15 cellular contexts compared by ENCODE assay signal in the genomic region with DNA sequence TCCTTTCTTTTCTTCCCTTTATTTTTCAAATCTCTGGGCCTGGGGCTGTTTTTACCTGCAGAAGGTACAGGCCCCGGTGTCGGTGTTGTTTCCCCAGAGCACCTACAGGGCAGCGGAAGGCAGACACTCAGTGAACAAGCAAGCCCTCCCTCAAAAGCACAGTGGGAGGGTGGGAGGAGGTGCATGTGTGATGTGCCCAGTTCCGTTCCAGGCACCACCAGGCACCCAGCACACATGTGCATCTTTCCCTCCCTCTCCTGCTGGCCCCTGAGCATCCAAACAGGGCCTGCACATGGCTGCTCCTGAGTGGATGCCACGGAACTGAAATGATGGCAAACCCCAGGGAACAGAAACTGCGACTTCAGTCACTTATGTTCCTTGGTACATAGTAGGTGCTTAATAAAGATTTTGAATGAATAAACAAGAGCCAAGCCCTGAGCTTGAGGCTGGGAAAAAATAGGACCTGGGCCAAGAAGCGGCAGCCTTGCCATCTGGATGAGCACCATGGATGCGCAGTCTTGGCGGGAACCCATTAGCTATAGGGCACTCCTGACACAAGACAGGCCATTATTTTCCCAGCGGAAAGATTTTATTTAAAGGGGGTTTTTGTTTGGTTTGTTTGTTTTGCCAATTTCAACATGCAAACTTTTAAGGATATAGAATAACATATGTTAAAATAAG. TPM values are rescaled to one million over a fixed set of nuclear protein-coding genes. Genes with fewer than 3 reads are reported as not detected.
DNase-seq lines count a peak whose midpoint lies in the region; ATAC-seq, FAIRE-seq and TF ChIP-seq lines count a peak whose summit lies in the region.
"Had no signal": no experiment of that assay in that cellular context is flagged by ENCODE, and none has a peak within 500 bp of the region (broad histone marks: within the 10 kb centered on the region; RNA-seq: fewer than 3 reads in every experiment).

No MANE protein-coding gene starts in this region.

- peaks cover 4% of the 10 kb centered on the region for H3K4me1 Mint-ChIP-seq in activated T-helper 17 cell treated with anti-CD3 and anti-CD28 coated beads, Interleukin-2, amount 50 U/mL, for 72 hours

- TF ChIP-seq CTCF in right atrium auricular region (IDR thresholded peaks at IDR 0.05) (no peak), kidney (IDR thresholded peaks at IDR 0.05; ENCODE audit: borderline replicate concordance, extremely low read depth, insufficient read depth) (no peak), GM10248 (IDR thresholded peaks at IDR 0.05; ENCODE audit: control extremely low read depth, extremely low read depth, low read depth, missing control alignments) (no peak)

- H3K27me3 ChIP-seq in right atrium auricular region, result no peaks in the 10 kb centered on the region
- H3K27me3 ChIP-seq: hepatocyte had no signal

- H3K4me1 ChIP-seq in right atrium auricular region (peaks cover 0 to 51% of the 10 kb centered on the region in 2 donors), kidney (ENCODE audit: control insufficient read depth in 1 of 2, insufficient read depth in 1 of 2, low read depth in 1 of 2, low read length in 2 of 2) (peaks cover 0 to 11% of the 10 kb centered on the region in 2 donors)

- H3K4me3 ChIP-seq in right atrium auricular region, result no peak overlapping the region
- H3K4me3 ChIP-seq in kidney (ENCODE audit: low read length in 2 of 2), result no peak overlapping the region
- H3K4me3 ChIP-seq: hepatocyte had no signal

- H3K9me3 ChIP-seq in right atrium auricular region, result no peaks in the 10 kb centered on the region
- H3K9me3 ChIP-seq in kidney (ENCODE audit: control insufficient read depth in 1 of 2, low read length in 2 of 2), result no peaks in the 10 kb centered on the region

- no peak for FAIRE-seq in kidney (lab: Jason Lieb, UNC)

- peak overlapping the region; percentile 30 for H3K27ac Mint-ChIP-seq in activated T-helper 17 cell treated with anti-CD3 and anti-CD28 coated beads, Interleukin-2, amount 50 U/mL, for 72 hours
- H3K27ac Mint-ChIP-seq: activated T-helper 2 cell treated with anti-CD3 and anti-CD28 coated beads, Interferon-gamma antibody, Interleukin-2, Interleukin-4, amounts not matched to agents 10 μg/mL and 5 μg/mL and 100 μg/mL, durations not matched to agents 14 hours and 24 hours and 36 hours had no signal

- no peaks in the 10 kb centered on the region for H3K27me3 Mint-ChIP-seq in activated T-helper 17 cell treated with anti-CD3 and anti-CD28 coated beads, Interleukin-2, amount 50 U/mL, for 72 hours

- H3K9me3 Mint-ChIP-seq in activated T-helper 17 cell treated with anti-CD3 and anti-CD28 coated beads, Interleukin-2, amount 50 U/mL, for 72 hours, result no peaks in the 10 kb centered on the region
- H3K9me3 Mint-ChIP-seq: activated T-helper 2 cell treated with anti-CD3 and anti-CD28 coated beads, Interferon-gamma antibody, Interleukin-2, Interleukin-4, amounts not matched to agents 10 μg/mL and 5 μg/mL and 100 μg/mL, durations not matched to agents 14 hours and 24 hours and 36 hours had no signal

- peak; percentile 24 for DNase-seq in left ventricle myocardium superior
- DNase-seq in right atrium auricular region (ENCODE audit: low spot score), result no peak
- peak; percentile 3 for DNase-seq in kidney
- peak; percentile 80 for DNase-seq in superior temporal gyrus (ENCODE audit: extremely low spot score)
- DNase-seq in T-helper 2 cell, result no peak
- DNase-seq in MV-4-11 (lab: John Stamatoyannopoulos, UW), result no peak
- no peak for DNase-seq in GM10248 (ENCODE audit: extremely low spot score)
- DNase-seq: activated CD4-positive, alpha-beta T cell treated with anti-CD3 and anti-CD28 coated beads, Interleukin-2, amount 50 U/mL, for 1 hour; Calu3; central memory CD4-positive, alpha-beta T cell; mammary epithelial cell; T-helper 9 cell had no signal

- H3K36me3 Mint-ChIP-seq in activated T-helper 17 cell treated with anti-CD3 and anti-CD28 coated beads, Interleukin-2, amount 50 U/mL, for 72 hours (ENCODE audit: low read depth), result no peaks in the 10 kb centered on the region

- ATAC-seq in left ventricle myocardium superior, result no peak
- ATAC-seq in activated T-helper 17 cell treated with anti-CD3 and anti-CD28 coated beads, Interleukin-2, amount 50 U/mL, for 72 hours (replicated peaks), result no peak

- CTCF ChIA-PET in GM10248 (lab: Yijun Ruan, JAX), result no interaction called here

- no peak overlapping the region for H3K9ac ChIP-seq in kidney (ENCODE audit: low read length in 2 of 2)

- no peak overlapping the region for H3K4me3 Mint-ChIP-seq in activated T-helper 17 cell treated with anti-CD3 and anti-CD28 coated beads, Interleukin-2, amount 50 U/mL, for 72 hours

- no peaks in the 10 kb centered on the region for H3K36me3 ChIP-seq in right atrium auricular region
- H3K36me3 ChIP-seq in kidney (ENCODE audit: control insufficient read depth in 1 of 2, insufficient read depth in 2 of 2, low read length in 2 of 2), result no peaks in the 10 kb centered on the region

- intact Hi-C loops in left ventricle myocardium superior (cut with micrococcal nuclease) (no loop called here), kidney (cut with DNase I) (no loop called here)

- POLR2A ChIA-PET in GM10248 (lab: Yijun Ruan, JAX), result no interaction called here

- no peak overlapping the region for H3K27ac ChIP-seq in right atrium auricular region
- no peak overlapping the region for H3K27ac ChIP-seq in kidney (ENCODE audit: low read depth in 2 of 2, low read length in 2 of 2)
- H3K27ac ChIP-seq: hepatocyte had no signal

RNA-seq across cellular contexts. Expression of a gene that starts 47.8 kb away (rescaled TPM):
- total RNA-seq in left ventricle myocardium superior (26.5 TPM), right atrium auricular region (10 to 100 TPM; 19.4 to 22.9 TPM), kidney (53.8 TPM)
- total RNA-seq in activated T-helper 17 cell treated with anti-CD3 and anti-CD28 coated beads, Interleukin-2, amount 50 U/mL, for 72 hours, result 10 to 100 TPM; 10.7 to 14.7 TPM
- 17.6 TPM for polyA plus RNA-seq in kidney (ENCODE audit: insufficient read depth, low read depth, low replicate concordance)

Comparison
In these comparisons a context has a peak if more than half of its experiments do, and no peak if none do; other contexts are left out.
1. DNase-seq: peak in left ventricle myocardium superior (single experiment), kidney (single experiment) and superior temporal gyrus (single experiment); none in right atrium auricular region (single experiment), T-helper 2 cell (0 of 5), MV-4-11 (single experiment) and GM10248 (single experiment).